ENCODE assay signal across 15 cellular contexts in genomic region chr11:134800130-134800529, GRCh38.
DNase-seq lines count a peak whose midpoint lies in the region; ATAC-seq and TF ChIP-seq lines count a peak whose summit lies in the region.
"Had no signal": no experiment of that assay in that cellular context is flagged by ENCODE, and none has a peak within 500 bp of the region (broad histone marks: within the 10 kb centered on the region; RNA-seq: fewer than 3 reads in every experiment).

No MANE protein-coding gene starts in this region.

- TF ChIP-seq CTCF in heart left ventricle (IDR thresholded peaks at IDR 0.05) (no peak), glutamatergic neuron (IDR thresholded peaks at IDR 0.05; ENCODE audit: partially characterized antibody, unreplicated experiment) (no peak), osteocyte (IDR thresholded peaks at IDR 0.05) (no peak)

- peaks cover 0 to 81% (median 8%) of the 10 kb centered on the region in 9 donors for H3K27me3 ChIP-seq in heart left ventricle
- H3K27me3 ChIP-seq: BLaER1 treated with 17β-estradiol and CSF1 and Interleukin-3, amounts not matched to agents 10 nM and 100 nM had no signal

- no peak overlapping the region for H3K4me3 ChIP-seq in heart left ventricle
- H3K4me3 ChIP-seq: BLaER1 treated with 17β-estradiol and CSF1 and Interleukin-3, amounts not matched to agents 10 nM and 100 nM had no signal

- H3K9me3 Mint-ChIP-seq in glutamatergic neuron (ENCODE audit: unreplicated experiment): peaks cover 7% of the 10 kb centered on the region
- H3K9me3 Mint-ChIP-seq in osteocyte (ENCODE audit: unreplicated experiment): no peaks in the 10 kb centered on the region
- H3K9me3 Mint-ChIP-seq in activated T-helper 1 cell treated with anti-CD3 and anti-CD28 coated beads, Interleukin-12 subunit alpha, Interleukin-12 subunit beta, Interleukin-2, Interleukin-4 antibody, amounts not matched to agents 30 ng/mL and 10 ng/mL and 1 ng/mL, durations not matched to agents 14 hours and 24 hours and 36 hours: no peaks in the 10 kb centered on the region

- peak; percentile 45 for DNase-seq in Right ventricle myocardium inferior (ENCODE audit: missing footprints)
- no peak for DNase-seq in heart left ventricle
- DNase-seq in glutamatergic neuron: no peak
- peak; percentile 80 for DNase-seq in osteocyte (ENCODE audit: extremely low spot score, unreplicated experiment)
- DNase-seq in NCI-H748 (lab: John Stamatoyannopoulos, UW; ENCODE audit: unreplicated experiment): no peak
- DNase-seq in HUDEP-2 (lab: John Stamatoyannopoulos, UW; ENCODE audit: unreplicated experiment in 76 of 76): no peak
- DNase-seq in activated T-helper 1 cell treated with anti-CD3 and anti-CD28 coated beads, Interleukin-12 subunit alpha, Interleukin-12 subunit beta, Interleukin-2, Interleukin-4 antibody, amounts not matched to agents 30 ng/mL and 10 ng/mL and 1 ng/mL, durations not matched to agents 14 hours and 24 hours and 36 hours (ENCODE audit: low spot score): no peak
- DNase-seq: 8988T; AML-193; CD4-positive, CD25-positive, alpha-beta regulatory T cell; DMS53; GOT3; HCEC 1CT; HFFc6 had no signal

- no peaks in the 10 kb centered on the region for H3K9me3 ChIP-seq in heart left ventricle
- H3K9me3 ChIP-seq: BLaER1 treated with 17β-estradiol and CSF1 and Interleukin-3, amounts not matched to agents 10 nM and 100 nM had no signal

- H3K27ac Mint-ChIP-seq in glutamatergic neuron (ENCODE audit: unreplicated experiment): peak overlapping the region; percentile 97
- no peak overlapping the region for H3K27ac Mint-ChIP-seq in osteocyte (ENCODE audit: unreplicated experiment)
- no peak overlapping the region for H3K27ac Mint-ChIP-seq in activated T-helper 1 cell treated with anti-CD3 and anti-CD28 coated beads, Interleukin-12 subunit alpha, Interleukin-12 subunit beta, Interleukin-2, Interleukin-4 antibody, amounts not matched to agents 30 ng/mL and 10 ng/mL and 1 ng/mL, durations not matched to agents 14 hours and 24 hours and 36 hours
- H3K27ac Mint-ChIP-seq: CD4-positive, CD25-positive, alpha-beta regulatory T cell; HFFc6 had no signal

- H3K4me3 Mint-ChIP-seq in glutamatergic neuron (ENCODE audit: unreplicated experiment) (peak overlapping the region; percentile 81), osteocyte (ENCODE audit: unreplicated experiment) (no peak overlapping the region)
- H3K4me3 Mint-ChIP-seq in activated T-helper 1 cell treated with anti-CD3 and anti-CD28 coated beads, Interleukin-12 subunit alpha, Interleukin-12 subunit beta, Interleukin-2, Interleukin-4 antibody, amounts not matched to agents 30 ng/mL and 10 ng/mL and 1 ng/mL, durations not matched to agents 14 hours and 24 hours and 36 hours: no peak overlapping the region
- H3K4me3 Mint-ChIP-seq: CD4-positive, CD25-positive, alpha-beta regulatory T cell; HFFc6 had no signal

- H3K27me3 Mint-ChIP-seq in glutamatergic neuron (ENCODE audit: unreplicated experiment) (peaks cover 9% of the 10 kb centered on the region), osteocyte (ENCODE audit: unreplicated experiment) (peaks cover 6% of the 10 kb centered on the region)
- peaks cover 4% of the 10 kb centered on the region for H3K27me3 Mint-ChIP-seq in activated T-helper 1 cell treated with anti-CD3 and anti-CD28 coated beads, Interleukin-12 subunit alpha, Interleukin-12 subunit beta, Interleukin-2, Interleukin-4 antibody, amounts not matched to agents 30 ng/mL and 10 ng/mL and 1 ng/mL, durations not matched to agents 14 hours and 24 hours and 36 hours (ENCODE audit: insufficient read depth)

- H3K4me1 Mint-ChIP-seq in glutamatergic neuron (ENCODE audit: low read depth, unreplicated experiment) (peaks cover 35% of the 10 kb centered on the region), osteocyte (ENCODE audit: unreplicated experiment) (peaks cover 14% of the 10 kb centered on the region)
- no peaks in the 10 kb centered on the region for H3K4me1 Mint-ChIP-seq in activated T-helper 1 cell treated with anti-CD3 and anti-CD28 coated beads, Interleukin-12 subunit alpha, Interleukin-12 subunit beta, Interleukin-2, Interleukin-4 antibody, amounts not matched to agents 30 ng/mL and 10 ng/mL and 1 ng/mL, durations not matched to agents 14 hours and 24 hours and 36 hours (ENCODE audit: low read depth)
- H3K4me1 Mint-ChIP-seq: CD4-positive, CD25-positive, alpha-beta regulatory T cell had no signal

- H3K36me3 ChIP-seq in heart left ventricle: no peaks in the 10 kb centered on the region
- H3K36me3 ChIP-seq: BLaER1 treated with 17β-estradiol and CSF1 and Interleukin-3, amounts not matched to agents 10 nM and 100 nM had no signal

- no peak for TF ChIP-seq POLR2A in heart left ventricle (IDR thresholded peaks at IDR 0.05)

- H3K36me3 Mint-ChIP-seq in glutamatergic neuron (ENCODE audit: unreplicated experiment): no peaks in the 10 kb centered on the region
- H3K36me3 Mint-ChIP-seq in osteocyte (ENCODE audit: unreplicated experiment): no peaks in the 10 kb centered on the region
- no peaks in the 10 kb centered on the region for H3K36me3 Mint-ChIP-seq in activated T-helper 1 cell treated with anti-CD3 and anti-CD28 coated beads, Interleukin-12 subunit alpha, Interleukin-12 subunit beta, Interleukin-2, Interleukin-4 antibody, amounts not matched to agents 30 ng/mL and 10 ng/mL and 1 ng/mL, durations not matched to agents 14 hours and 24 hours and 36 hours (ENCODE audit: low read depth)
- H3K36me3 Mint-ChIP-seq: CD4-positive, CD25-positive, alpha-beta regulatory T cell had no signal

- peaks cover 0 to 4% (median 0%) of the 10 kb centered on the region in 12 donors for H3K4me1 ChIP-seq in heart left ventricle

- no peak overlapping the region for H3K27ac ChIP-seq in heart left ventricle
- H3K27ac ChIP-seq: BLaER1 treated with 17β-estradiol and CSF1 and Interleukin-3, amounts not matched to agents 10 nM and 100 nM had no signal

- WGBS in heart left ventricle, 4 donors: 80 to 82% (median 81%) methylated on average over 17 of the region's 17 CpGs

- intact Hi-C loops in Right ventricle myocardium inferior (cut with DNase I) (no loop called here), heart left ventricle (cut with DNase I) (no loop called here)
- intact Hi-C loops in activated T-helper 1 cell treated with anti-CD3 and anti-CD28 coated beads, Interleukin-12 subunit alpha, Interleukin-12 subunit beta, Interleukin-2, Interleukin-4 antibody, amounts not matched to agents 30 ng/mL and 10 ng/mL and 1 ng/mL, durations not matched to agents 14 hours and 24 hours and 36 hours (cut with micrococcal nuclease): no loop called here

- ATAC-seq in Right ventricle myocardium inferior: no peak
- no peak for ATAC-seq in heart left ventricle

Comparison
In these comparisons a context has a peak if more than half of its experiments do, and no peak if none do; other contexts are left out.
1. DNase-seq: peak in Right ventricle myocardium inferior (single experiment) and osteocyte (single experiment); none in heart left ventricle (0 of 5), glutamatergic neuron (single experiment), NCI-H748 (single experiment), HUDEP-2 (0 of 76) and activated T-helper 1 cell treated with anti-CD3 and anti-CD28 coated beads, Interleukin-12 subunit alpha, Interleukin-12 subunit beta, Interleukin-2, Interleukin-4 antibody, amounts not matched to agents 30 ng/mL and 10 ng/mL and 1 ng/mL, durations not matched to agents 14 hours and 24 hours and 36 hours (single experiment).